ENCODE assay signal across 8 cellular contexts in genomic region chr1:8858888-8859706, GRCh38. TPM values are rescaled to one million over a fixed set of nuclear protein-coding genes. Genes with fewer than 3 reads are reported as not detected.
DNase-seq lines count a peak whose midpoint lies in the region; ATAC-seq and TF ChIP-seq lines count a peak whose summit lies in the region.

No MANE protein-coding gene starts in this region.

- H3K36me3 ChIP-seq in fibroblast of lung (ENCODE audit: control insufficient read depth, insufficient read depth, low read length) (peaks cover 41% of the 10 kb centered on the region), osteoblast (ENCODE audit: insufficient read depth, low read length) (peaks cover 58% of the 10 kb centered on the region)

- H3K27me3 ChIP-seq in fibroblast of lung (ENCODE audit: control insufficient read depth, insufficient read depth, low read length) (no peaks in the 10 kb centered on the region), osteoblast (ENCODE audit: insufficient read depth, low read length) (no peaks in the 10 kb centered on the region)

- in situ Hi-C loops in ACHN (cut with HindIII; ENCODE audit: low pct_ligation_motif_present, low pct_unique_long_range_greater_than_20kb, low sequenced_read_pairs): no loop called here

- POLR2A ChIA-PET in activated CD4-positive, alpha-beta memory T cell treated with anti-CD3 and anti-CD28 coated beads, Interleukin-2, amount 10 ng/mL, durations not matched to agents 7 days and 5 days (lab: Charles Lee): interaction anchor here (0.6 to 14.5 kb wide), 11 partner anchors 10 to 146 kb away, joined by 3 to 221 read pairs (median 4); partner anchors contain the start of gene ENO1

- H3K9ac ChIP-seq in fibroblast of lung (ENCODE audit: insufficient read depth, low read length): no peak overlapping the region

- DNase-seq in ACHN: peak; percentile 69
- DNase-seq in GM10266 (ENCODE audit: extremely low spot score): no peak
- DNase-seq in NCI-H345 treated with DMSO at 0.1 percent for 48 hours (lab: John Stamatoyannopoulos, UW; ENCODE audit: unreplicated experiment): peak; percentile 7
- DNase-seq in activated CD4-positive, alpha-beta memory T cell treated with anti-CD3 and anti-CD28 coated beads, Interleukin-2, amount 10 ng/mL, durations not matched to agents 7 days and 5 days: peak; percentile 54
- peak; percentile 53 to 78 for DNase-seq in fibroblast of lung (ENCODE audit: low read depth in 2 of 2)
- peak; percentile 87 for DNase-seq in osteoblast (ENCODE audit: insufficient read length, low spot score, missing footprints)

- H3K36me3 Mint-ChIP-seq in activated CD4-positive, alpha-beta memory T cell treated with anti-CD3 and anti-CD28 coated beads, Interleukin-2, amount 10 ng/mL, durations not matched to agents 7 days and 5 days (ENCODE audit: low read depth): peaks cover 74% of the 10 kb centered on the region

- H3K9me3 Mint-ChIP-seq in activated CD4-positive, alpha-beta memory T cell treated with anti-CD3 and anti-CD28 coated beads, Interleukin-2, amount 10 ng/mL, durations not matched to agents 7 days and 5 days: no peaks in the 10 kb centered on the region

- H4K20me1 ChIP-seq in fibroblast of lung (ENCODE audit: control insufficient read depth, extremely low read depth, insufficient read depth, low read length) (no peaks in the 10 kb centered on the region), osteoblast (ENCODE audit: insufficient read depth, low read length) (peaks cover 61% of the 10 kb centered on the region)

- no peak overlapping the region for H3K27ac ChIP-seq in fibroblast of lung (ENCODE audit: insufficient read depth, low read length)
- peak overlapping the region; percentile 33 for H3K27ac ChIP-seq in osteoblast (ENCODE audit: low read depth, low read length)

- H3K4me3 ChIP-seq in fibroblast of lung (replicated peaks in 1 of 4; ENCODE audit: control extremely low read depth in 1 of 4, insufficient read depth in 1 of 4, low read depth in 3 of 4, low read length in 4 of 4) (no peak overlapping the region), osteoblast (ENCODE audit: insufficient read depth, low read length) (no peak overlapping the region)

- CTCF ChIA-PET in activated CD4-positive, alpha-beta memory T cell treated with anti-CD3 and anti-CD28 coated beads, Interleukin-2, amount 10 ng/mL, durations not matched to agents 7 days and 5 days (lab: Charles Lee): interaction anchor here (0.6 to 7.6 kb wide), 18 partner anchors 8 to 290 kb away, joined by 3 to 72 read pairs (median 4); partner anchors contain the start of gene ENO1

- ATAC-seq in HG03108 (IDR thresholded peaks at IDR 0.05; ENCODE audit: unreplicated experiment) (no peak), GM18511 (IDR thresholded peaks at IDR 0.05; ENCODE audit: unreplicated experiment) (no peak)

- H2AFZ ChIP-seq in fibroblast of lung (ENCODE audit: low read length) (no peak overlapping the region), osteoblast (ENCODE audit: low read length) (no peak overlapping the region)

- H3K4me2 ChIP-seq in fibroblast of lung (ENCODE audit: extremely low read depth, insufficient read depth, low read length) (no peak overlapping the region), osteoblast (ENCODE audit: insufficient read depth, low read length) (no peak overlapping the region)

- H3K27me3 Mint-ChIP-seq in activated CD4-positive, alpha-beta memory T cell treated with anti-CD3 and anti-CD28 coated beads, Interleukin-2, amount 10 ng/mL, durations not matched to agents 7 days and 5 days: no peaks in the 10 kb centered on the region

- H3K27ac Mint-ChIP-seq in activated CD4-positive, alpha-beta memory T cell treated with anti-CD3 and anti-CD28 coated beads, Interleukin-2, amount 10 ng/mL, durations not matched to agents 7 days and 5 days: peak overlapping the region; percentile 77

- TF ChIP-seq CTCF in GM10266 (IDR thresholded peaks at IDR 0.05; ENCODE audit: control insufficient read depth, insufficient read depth, low read depth, missing control alignments) (peak; percentile 67), fibroblast of lung (conservative IDR thresholded peaks at IDR 0.05 in 1 of 2, IDR thresholded peaks at IDR 0.05 in 1 of 2; ENCODE audit: low read depth in 1 of 2, low read length in 2 of 2) (peak; percentile 56 to 66), osteoblast (IDR thresholded peaks at IDR 0.05; ENCODE audit: extremely low read depth, low read depth, low read length) (peak; percentile 67)

- no peaks in the 10 kb centered on the region for H3K79me2 ChIP-seq in fibroblast of lung (ENCODE audit: control insufficient read depth, insufficient read depth, low read length)
- H3K79me2 ChIP-seq in osteoblast (ENCODE audit: insufficient read depth, low read length): peaks cover 15% of the 10 kb centered on the region

- H3K4me3 Mint-ChIP-seq in activated CD4-positive, alpha-beta memory T cell treated with anti-CD3 and anti-CD28 coated beads, Interleukin-2, amount 10 ng/mL, durations not matched to agents 7 days and 5 days: no peak overlapping the region

- H3K4me1 ChIP-seq in fibroblast of lung (ENCODE audit: control insufficient read depth, extremely low read depth, insufficient read depth, low read length) (peaks cover 2% of the 10 kb centered on the region), osteoblast (ENCODE audit: insufficient read depth, low read length) (peaks cover 27% of the 10 kb centered on the region)

- H3K9me3 ChIP-seq in fibroblast of lung (ENCODE audit: control insufficient read depth, insufficient read depth, low read depth, low read length): no peaks in the 10 kb centered on the region
- H3K9me3 ChIP-seq in osteoblast (ENCODE audit: low read depth, low read length): no peaks in the 10 kb centered on the region

- peaks cover 56% of the 10 kb centered on the region for H3K4me1 Mint-ChIP-seq in activated CD4-positive, alpha-beta memory T cell treated with anti-CD3 and anti-CD28 coated beads, Interleukin-2, amount 10 ng/mL, durations not matched to agents 7 days and 5 days

RNA-seq across cellular contexts. Expression of gene ENO1, which starts 19.4 kb away (rescaled TPM):
- 1,000 to 10,000 TPM; 2,453 to 2,472 TPM for total RNA-seq in activated CD4-positive, alpha-beta memory T cell treated with anti-CD3 and anti-CD28 coated beads, Interleukin-2, amount 10 ng/mL, durations not matched to agents 7 days and 5 days
- total RNA-seq in fibroblast of lung (963 and 971 TPM in 2 replicates), osteoblast (1,079 and 1,591 TPM in 2 replicates)
- 1,177 and 1,629 TPM in 2 replicates for polyA plus RNA-seq in fibroblast of lung
- 1,392 and 2,021 TPM in 2 replicates for polyA plus RNA-seq in fibroblast of lung (2012)
- polyA minus RNA-seq in fibroblast of lung (ENCODE audit: low replicate concordance): 1,769 and 2,224 TPM in 2 replicates

RNA-seq across cellular contexts. Expression of gene RERE, which starts 41.7 kb away (rescaled TPM):
- 100 to 1,000 TPM in 1 of 2 experiments, 10 to 100 TPM in 1; 96.6 to 101 TPM for total RNA-seq in activated CD4-positive, alpha-beta memory T cell treated with anti-CD3 and anti-CD28 coated beads, Interleukin-2, amount 10 ng/mL, durations not matched to agents 7 days and 5 days
- total RNA-seq in fibroblast of lung (45.7 and 51.0 TPM in 2 replicates), osteoblast (53.0 and 55.0 TPM in 2 replicates)
- 3.7 and 5.8 TPM in 2 replicates for polyA plus RNA-seq in fibroblast of lung
- polyA plus RNA-seq in fibroblast of lung (2012): 39.9 and 56.9 TPM in 2 replicates
- 79.4 and 89.4 TPM in 2 replicates for polyA minus RNA-seq in fibroblast of lung (ENCODE audit: low replicate concordance)
